In genomic region chr7:142669074-142669654, GRCh38 we compare ENCODE assay signal across 8 cellular contexts.
DNase-seq lines count a peak whose midpoint lies in the region; ATAC-seq and TF ChIP-seq lines count a peak whose summit lies in the region.

No MANE protein-coding gene starts in this region.

- H3K9me3 Mint-ChIP-seq in T-cell = no peaks in the 10 kb centered on the region

- H3K36me3 Mint-ChIP-seq in T-cell = no peaks in the 10 kb centered on the region

- DNase-seq in AG09319 (ENCODE audit: extremely low read depth, low read depth) = no peak
- DNase-seq in GM13976 (ENCODE audit: low spot score) = peak; percentile 26
- peak in 1 of 34 experiments; percentile 6 for DNase-seq in T-cell
- DNase-seq in iPS-NIHi7 (ENCODE audit: extremely low spot score) = peak; percentile 38
- DNase-seq in omental fat pad (ENCODE audit: low spot score) = no peak
- no peak for DNase-seq in stimulated activated CD4-positive, alpha-beta T cell treated with anti-CD3 and anti-CD28 coated beads, Interleukin-15, amount 100 ng/mL, for 24 hours

- H3K27me3 Mint-ChIP-seq in T-cell = no peaks in the 10 kb centered on the region

- in situ Hi-C loops in GM13976 (cut with MboI; ENCODE audit: low sequenced_read_pairs, unreplicated experiment) = no loop called here

- POLR2A ChIA-PET in T-cell (lab: Charles Lee) = no interaction called here

- H3K27ac Mint-ChIP-seq in T-cell = peak overlapping the region; percentile 76 to 83

- ATAC-seq in T-cell (replicated peaks in 1 of 4) = peak in 3 of 4 experiments; percentile 33 to 45 (median 35)
- no peak for ATAC-seq in omental fat pad (ENCODE audit: low FRiP score)
- ATAC-seq in HG03108 (IDR thresholded peaks at IDR 0.05; ENCODE audit: unreplicated experiment) = no peak
- ATAC-seq in HG03520 (IDR thresholded peaks at IDR 0.05; ENCODE audit: unreplicated experiment) = no peak

- peak; percentile 33 for TF ChIP-seq CTCF in AG09319 (IDR thresholded peaks at IDR 0.05; ENCODE audit: low read depth, low read length)
- peak; percentile 26 for TF ChIP-seq CTCF in GM13976 (IDR thresholded peaks at IDR 0.05; ENCODE audit: borderline replicate concordance, control extremely low read depth, extremely low read depth, insufficient read depth, missing control alignments)
- no peak for TF ChIP-seq CTCF in omental fat pad (IDR thresholded peaks at IDR 0.05)

- H3K4me3 Mint-ChIP-seq in T-cell = peak overlapping the region; percentile 31 to 49 (median 41)

- peaks cover 24 to 32% (median 25%) of the 10 kb centered on the region in 3 donors for H3K4me1 Mint-ChIP-seq in T-cell

- CTCF ChIA-PET in T-cell (lab: Charles Lee) = interaction anchor here (0.5 to 6.3 kb wide), 9 partner anchors 37 to 167 kb away, joined by 3 to 66 read pairs (median 5); no protein-coding TSS in a partner anchor

Comparison
In these comparisons a context has a peak if more than half of its experiments do, and no peak if none do; other contexts are left out.
1. DNase-seq: peak in GM13976 (single experiment) and iPS-NIHi7 (single experiment); none in AG09319 (single experiment), omental fat pad (single experiment) and stimulated activated CD4-positive, alpha-beta T cell treated with anti-CD3 and anti-CD28 coated beads, Interleukin-15, amount 100 ng/mL, for 24 hours (single experiment).
2. CTCF ChIP-seq: peak in AG09319 (single experiment) and GM13976 (single experiment); none in omental fat pad (0 of 3).
3. ATAC-seq: peak in T-cell (3 of 4); none in omental fat pad (single experiment), HG03108 (single experiment) and HG03520 (single experiment).